ENCODE assay signal across 17 cellular contexts in the genomic region with DNA sequence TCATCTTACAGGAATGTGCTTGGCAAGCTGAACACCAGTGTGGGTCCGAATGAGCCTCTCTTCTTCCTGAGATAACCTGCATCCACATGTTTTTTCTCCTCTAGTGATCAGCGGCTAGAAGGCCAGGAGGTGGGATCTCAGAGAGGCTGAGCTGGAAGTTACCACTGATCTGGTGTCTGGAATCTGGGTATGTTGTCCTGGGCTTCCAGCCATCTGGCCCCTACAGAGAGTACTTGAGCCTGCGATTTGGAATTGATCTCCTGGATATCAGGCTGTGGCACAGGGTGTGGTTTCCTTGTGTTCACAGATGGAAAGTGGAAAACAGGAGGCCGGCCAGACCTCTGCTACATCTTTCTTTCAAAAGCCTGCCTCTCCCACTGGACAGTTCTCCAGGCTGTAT. TPM values are rescaled to one million over a fixed set of nuclear protein-coding genes. Genes with fewer than 3 reads are reported as not detected.
DNase-seq lines count a peak whose midpoint lies in the region; ATAC-seq, FAIRE-seq and TF ChIP-seq lines count a peak whose summit lies in the region.
"Had no signal": no experiment of that assay in that cellular context is flagged by ENCODE, and none has a peak within 500 bp of the region (broad histone marks: within the 10 kb centered on the region; RNA-seq: fewer than 3 reads in every experiment).

No MANE protein-coding gene starts in this region.

- no peak for FAIRE-seq in GM19239 (lab: Jason Lieb, UNC)
- FAIRE-seq: GM18507 had no signal

- TF ChIP-seq CTCF in HL-60 (IDR thresholded peaks at IDR 0.05; ENCODE audit: insufficient read depth, low read length), result no peak
- TF ChIP-seq CTCF in PC-9 (conservative IDR thresholded peaks at IDR 0.05), result no peak
- TF ChIP-seq CTCF in heart right ventricle (IDR thresholded peaks at IDR 0.05), result no peak
- no peak for TF ChIP-seq CTCF in testis (IDR thresholded peaks at IDR 0.05)

- no peak overlapping the region for H3K27ac Mint-ChIP-seq in activated CD8-positive, alpha-beta memory T cell treated with anti-CD3 and anti-CD28 coated beads, Interleukin-2, amount 10 ng/mL, durations not matched to agents 7 days and 5 days
- H3K27ac Mint-ChIP-seq: mesothelial cell of epicardium had no signal

- H4K20me1 ChIP-seq in PC-9 (ENCODE audit: insufficient read depth), result peaks cover 94% of the 10 kb centered on the region

- intact Hi-C loops in PC-9 (cut with micrococcal nuclease; ENCODE audit: unreplicated experiment), result no loop called here
- intact Hi-C loops in heart right ventricle (cut with DNase I), result loop anchor here in 1 of 10 donors (1.0 to 2.0 kb wide), 2 partner anchors 19 to 24 kb away; no protein-coding TSS in a partner anchor
- intact Hi-C loops in testis (cut with DNase I; ENCODE audit: low total_unique reads), result no loop called here

- no peaks in the 10 kb centered on the region for H3K36me3 Mint-ChIP-seq in activated CD8-positive, alpha-beta memory T cell treated with anti-CD3 and anti-CD28 coated beads, Interleukin-2, amount 10 ng/mL, durations not matched to agents 7 days and 5 days
- H3K36me3 Mint-ChIP-seq: CD4-positive, alpha-beta memory T cell had no signal

- H3K4me3 ChIP-seq in HL-60 (replicated peaks; ENCODE audit: insufficient read depth, low read length) (no peak overlapping the region), PC-9 (no peak overlapping the region), heart right ventricle (no peak overlapping the region), testis (no peak overlapping the region)
- H3K4me3 ChIP-seq: upper lobe of left lung had no signal

- no peak overlapping the region for H3K4me2 ChIP-seq in PC-9

- 39 to 43% methylated on average over 4 of the region's 4 CpGs for WGBS in heart right ventricle, 2 donors
- WGBS in testis, 2 donors, result 32 to 48% methylated on average over 4 of the region's 4 CpGs

- H3K79me2 ChIP-seq in PC-9 (ENCODE audit: low read depth), result peaks cover 94% of the 10 kb centered on the region

- DNase-seq in HL-60 (ENCODE audit: low read depth in 1 of 2, low spot score in 1 of 2) (no peak), PC-9 (no peak), heart right ventricle (peak in 1 of 2 donors; percentile 47), testis (peak; percentile 70), NCI-H2081 (lab: John Stamatoyannopoulos, UW) (no peak), GM19239 (ENCODE audit: insufficient read length, low spot score) (no peak), DMS79 (lab: John Stamatoyannopoulos, UW) (no peak)
- no peak for DNase-seq in activated CD8-positive, alpha-beta memory T cell treated with anti-CD3 and anti-CD28 coated beads, Interleukin-2, amount 10 ng/mL, durations not matched to agents 7 days and 5 days
- DNase-seq: activated CD4-positive, alpha-beta T cell treated with anti-CD3 and anti-CD28 coated beads, Interleukin-2, amount 50 U/mL, for 1 hour; amniotic stem cell; CD4-positive, alpha-beta memory T cell; IMR-90; NCI-H1048; T1000 had no signal

- POLR2A ChIA-PET in PC-9 (lab: Charles Lee; ENCODE audit: unreplicated experiment), result no interaction called here

- no peaks in the 10 kb centered on the region for H3K9me2 ChIP-seq in PC-9 (ENCODE audit: insufficient read depth)

- no peaks in the 10 kb centered on the region for H3K9me3 Mint-ChIP-seq in activated CD8-positive, alpha-beta memory T cell treated with anti-CD3 and anti-CD28 coated beads, Interleukin-2, amount 10 ng/mL, durations not matched to agents 7 days and 5 days (ENCODE audit: low read depth)
- H3K9me3 Mint-ChIP-seq: CD4-positive, alpha-beta memory T cell; mesothelial cell of epicardium had no signal

- H3K27ac ChIP-seq in HL-60 (replicated peaks) (0 out of 2 replicates have a peak overlapping the region, but pooled peaks have one; percentile 38), PC-9 (peak overlapping the region; percentile 12; the same call in 1 of the 2 replicates), heart right ventricle (peak overlapping the region in 7 of 10 donors; percentile 4 to 70 (median 47)), testis (no peak overlapping the region)

- peaks cover 7% of the 10 kb centered on the region for H3K27me3 Mint-ChIP-seq in activated CD8-positive, alpha-beta memory T cell treated with anti-CD3 and anti-CD28 coated beads, Interleukin-2, amount 10 ng/mL, durations not matched to agents 7 days and 5 days
- H3K27me3 Mint-ChIP-seq: CD4-positive, alpha-beta memory T cell had no signal

- H2AFZ ChIP-seq in PC-9, result no peak overlapping the region

- H3K9me3 ChIP-seq in PC-9 (ENCODE audit: insufficient read depth, low read depth), result no peaks in the 10 kb centered on the region
- H3K9me3 ChIP-seq in heart right ventricle, result no peaks in the 10 kb centered on the region
- H3K9me3 ChIP-seq in testis, result no peaks in the 10 kb centered on the region
- H3K9me3 ChIP-seq: upper lobe of left lung had no signal

- no peaks in the 10 kb centered on the region for H3K4me1 ChIP-seq in PC-9 (replicated peaks; ENCODE audit: insufficient read depth)
- peaks cover 0 to 35% (median 20%) of the 10 kb centered on the region in 9 donors for H3K4me1 ChIP-seq in heart right ventricle
- H3K4me1 ChIP-seq in testis, result peaks cover 15% of the 10 kb centered on the region

- TF ChIP-seq POLR2A in testis (IDR thresholded peaks at IDR 0.05), result no peak

- H3K36me3 ChIP-seq in PC-9 (ENCODE audit: low read depth), result peaks cover 54% of the 10 kb centered on the region
- H3K36me3 ChIP-seq in heart right ventricle, result peaks cover 0 to 20% (median 0%) of the 10 kb centered on the region in 9 donors
- no peaks in the 10 kb centered on the region for H3K36me3 ChIP-seq in testis (ENCODE audit: low read depth, missing control alignments)
- H3K36me3 ChIP-seq: upper lobe of left lung had no signal

- H3K27me3 ChIP-seq in HL-60 (ENCODE audit: insufficient read depth, poor library complexity, severe bottlenecking) (no peaks in the 10 kb centered on the region), PC-9 (ENCODE audit: insufficient read depth, low read depth) (no peaks in the 10 kb centered on the region), heart right ventricle (no peaks in the 10 kb centered on the region), testis (no peaks in the 10 kb centered on the region)
- H3K27me3 ChIP-seq: upper lobe of left lung had no signal

- CTCF ChIA-PET in PC-9 (lab: Charles Lee), result no interaction called here
- CTCF ChIA-PET in activated CD8-positive, alpha-beta memory T cell treated with anti-CD3 and anti-CD28 coated beads, Interleukin-2, amount 10 ng/mL, durations not matched to agents 7 days and 5 days (lab: Charles Lee), result interaction anchor here (0.7 kb wide), 1 partner anchor 19 kb away, joined by 3 read pairs; no protein-coding TSS in a partner anchor

- H3K4me1 Mint-ChIP-seq in activated CD8-positive, alpha-beta memory T cell treated with anti-CD3 and anti-CD28 coated beads, Interleukin-2, amount 10 ng/mL, durations not matched to agents 7 days and 5 days, result peaks cover 3% of the 10 kb centered on the region
- H3K4me1 Mint-ChIP-seq: mesothelial cell of epicardium had no signal

- H3K4me3 Mint-ChIP-seq in activated CD8-positive, alpha-beta memory T cell treated with anti-CD3 and anti-CD28 coated beads, Interleukin-2, amount 10 ng/mL, durations not matched to agents 7 days and 5 days, result no peak overlapping the region
- H3K4me3 Mint-ChIP-seq: mesothelial cell of epicardium had no signal

- peaks cover 77% of the 10 kb centered on the region for H3F3A ChIP-seq in PC-9 (ENCODE audit: insufficient read depth, low read depth)

- no TSS peak for BruUV-seq in PC-9 (replicated peaks; lab: Mats Ljungman, UMichigan)

- peak; percentile 63 to 87 (median 84) for ATAC-seq in heart right ventricle
- ATAC-seq in activated CD8-positive, alpha-beta memory T cell treated with anti-CD3 and anti-CD28 coated beads, Interleukin-2, amount 10 ng/mL, durations not matched to agents 7 days and 5 days, result no peak

RNA-seq across cellular contexts. Expression of a gene that starts 35.9 kb away (rescaled TPM):
- 439 and 495 TPM in 2 replicates for total RNA-seq in PC-9 (2021)
- total RNA-seq in heart right ventricle, result 10 to 100 TPM; 16.7 to 39.9 (median 26.4) TPM
- 10 to 100 TPM; 21.0 to 40.6 TPM for polyA plus RNA-seq in heart right ventricle
- total RNA-seq in testis, result 100 to 1,000 TPM in 1 of 2 donors, 10 to 100 TPM in 1; 95.6 to 117 TPM
- polyA plus RNA-seq in testis (ENCODE audit: insufficient read depth, low read depth, low replicate concordance), result 61.5 TPM
- total RNA-seq in activated CD8-positive, alpha-beta memory T cell treated with anti-CD3 and anti-CD28 coated beads, Interleukin-2, amount 10 ng/mL, durations not matched to agents 7 days and 5 days, result 1 to 10 TPM in 1 of 2 experiments, under 1 TPM in 1; 0.79 to 2.0 TPM

Comparison
In these comparisons a context has a peak if more than half of its experiments do, and no peak if none do; other contexts are left out.
1. H3K27ac ChIP-seq: peak in HL-60 (single experiment), PC-9 (single experiment) and heart right ventricle (7 of 10); none in testis (0 of 2).
2. RNA of a gene that starts 35.9 kb away (total RNA-seq): 439 to 495 TPM in PC-9, 95.6 to 117 TPM in testis and 16.7 to 39.9 TPM in heart right ventricle; 0.79 to 2.0 TPM in activated CD8-positive, alpha-beta memory T cell treated with anti-CD3 and anti-CD28 coated beads, Interleukin-2, amount 10 ng/mL, durations not matched to agents 7 days and 5 days; every median in the first group is over 4 times any median in the second.